18 cellular contexts compared by ENCODE assay signal in genomic region chr20:51888186-51888790, GRCh38.
DNase-seq lines count a peak whose midpoint lies in the region; ATAC-seq and TF ChIP-seq lines count a peak whose summit lies in the region.
"Had no signal": no experiment of that assay in that cellular context is flagged by ENCODE, and none has a peak within 500 bp of the region (broad histone marks: within the 10 kb centered on the region; RNA-seq: fewer than 3 reads in every experiment).

No MANE protein-coding gene starts in this region.

- no peak overlapping the region for H2AFZ ChIP-seq in H9 (ENCODE audit: low read length)

- DNase-seq in H9: no peak
- DNase-seq in NCI-H69 (lab: John Stamatoyannopoulos, UW): peak; percentile 36
- peak; percentile 42 for DNase-seq in retina
- no peak for DNase-seq in upper lobe of left lung
- DNase-seq in NCI-H2171 (lab: John Stamatoyannopoulos, UW): no peak
- no peak for DNase-seq in GM20000 (ENCODE audit: low spot score)
- DNase-seq: C1 segment of cervical spinal cord, DMS153, HCEC 1CT, Karpas-422, MG63, NCI-H1092 treated with DMSO at 0.1 percent for 48 hours, NCI-H187, NCI-H446 treated with DMSO at 0.1 percent for 48 hours, NCI-H748 treated with DMSO at 0.1 percent for 48 hours, PC-3, SJCRH30 had no signal

- WGBS in H9 (ENCODE audit: extremely low coverage, insufficient read length, low lambda C conversion rate): no CpG with 5 or more reads among the region's 11 CpGs
- WGBS in upper lobe of left lung, 2 donors: 86% methylated on average over 11 of the region's 11 CpGs

- no peak overlapping the region for H4K8ac ChIP-seq in H9 (replicated peaks; ENCODE audit: insufficient read length, low read depth, low read length)

- peak overlapping the region; percentile 59 to 90 (median 83); a peak in 6 of 7 replicates for H3K27ac Mint-ChIP-seq in H9

- no peak overlapping the region for H2BK12ac ChIP-seq in H9 (ENCODE audit: insufficient read length, low read depth, low read length)

- H3K56ac ChIP-seq in H9 (ENCODE audit: insufficient read length, low read depth, low read length): no peak overlapping the region

- no peak overlapping the region for H3K23ac ChIP-seq in H9 (ENCODE audit: insufficient read length, low read depth, low read length)

- H3K4ac ChIP-seq in H9 (ENCODE audit: low read depth, low read length): no peak overlapping the region

- H3K9me3 ChIP-seq in H9 (ENCODE audit: control insufficient read depth, low read depth, low read length) (no peaks in the 10 kb centered on the region), iPS-20b (ENCODE audit: insufficient read depth, low read depth, low read length) (no peaks in the 10 kb centered on the region), upper lobe of left lung (no peaks in the 10 kb centered on the region)
- H3K9me3 ChIP-seq: MG63, SJCRH30 had no signal

- TF ChIP-seq EP300 in upper lobe of left lung (IDR thresholded peaks at IDR 0.05): no peak

- no peak overlapping the region for H3K18ac ChIP-seq in H9 (ENCODE audit: insufficient read length, low read depth, low read length)

- no peaks in the 10 kb centered on the region for H3K36me3 Mint-ChIP-seq in H9 (ENCODE audit: insufficient read depth in 1 of 3, low read depth in 3 of 3)

- H3K4me2 ChIP-seq in H9 (ENCODE audit: insufficient read depth, insufficient read length, low read length): no peak overlapping the region

- H3K4me1 Mint-ChIP-seq in H9: peaks cover 35 to 41% of the 10 kb centered on the region in 2 experiments

- peaks cover 22% of the 10 kb centered on the region for H3K4me1 ChIP-seq in H9 (ENCODE audit: insufficient read depth, low read length)
- H3K4me1 ChIP-seq in iPS-20b (ENCODE audit: insufficient read depth, low read length): peaks cover 33% of the 10 kb centered on the region
- peaks cover 0 to 4% (median 0%) of the 10 kb centered on the region in 4 donors for H3K4me1 ChIP-seq in upper lobe of left lung
- H3K4me1 ChIP-seq: SJCRH30 had no signal

- no peak overlapping the region for H2BK5ac ChIP-seq in H9 (ENCODE audit: insufficient read length, low read length)

- H3K14ac ChIP-seq in H9 (ENCODE audit: insufficient read depth, low read length): no peak overlapping the region

- peaks cover 2% of the 10 kb centered on the region for H3K23me2 ChIP-seq in H9 (ENCODE audit: insufficient read length, low read depth, low read length, poor library complexity, severe bottlenecking)

- H3K27ac ChIP-seq in H9 (ENCODE audit: insufficient read length, low read depth, low read length): no peak overlapping the region
- no peak overlapping the region for H3K27ac ChIP-seq in iPS-20b (ENCODE audit: low read length)
- H3K27ac ChIP-seq in upper lobe of left lung: no peak overlapping the region
- H3K27ac ChIP-seq: SJCRH30 had no signal

- no peak for ATAC-seq in upper lobe of left lung (ENCODE audit: low FRiP score in 2 of 2)
- ATAC-seq: PC-3 had no signal

- TF ChIP-seq CTCF in H9 (conservative IDR thresholded peaks at IDR 0.05): no peak
- no peak for TF ChIP-seq CTCF in upper lobe of left lung (IDR thresholded peaks at IDR 0.05)
- no peak for TF ChIP-seq CTCF in GM20000 (IDR thresholded peaks at IDR 0.05; ENCODE audit: extremely low read depth, missing control alignments)

- no peak overlapping the region for H2BK20ac ChIP-seq in H9 (ENCODE audit: low read depth, low read length, poor library complexity, severe bottlenecking)

- H3K27me3 ChIP-seq in H9 (ENCODE audit: insufficient read depth, low read length) (no peaks in the 10 kb centered on the region), iPS-20b (ENCODE audit: insufficient read depth, low read length) (no peaks in the 10 kb centered on the region), upper lobe of left lung (no peaks in the 10 kb centered on the region)
- H3K27me3 ChIP-seq: MG63 had no signal

- no peak overlapping the region for H2BK120ac ChIP-seq in H9 (ENCODE audit: low read depth, low read length, poor library complexity, severe bottlenecking)

- no peak overlapping the region for H3K9ac ChIP-seq in H9 (ENCODE audit: extremely low read depth, insufficient read length, low read length)
- H3K9ac ChIP-seq in iPS-20b (ENCODE audit: low read depth, low read length): peak overlapping the region; percentile 17; the same call in 1 of the 2 replicates

- no peaks in the 10 kb centered on the region for H3K27me3 Mint-ChIP-seq in H9 (ENCODE audit: low read depth)

- no peak for TF ChIP-seq POLR2A in upper lobe of left lung (IDR thresholded peaks at IDR 0.05)

- H3K4me3 Mint-ChIP-seq in H9: peak overlapping the region; percentile 24 to 29; a peak in 4 of 5 replicates

- no peaks in the 10 kb centered on the region for H3K79me1 ChIP-seq in H9 (ENCODE audit: insufficient read depth, low read depth, low read length, poor library complexity, severe bottlenecking)

- H4K20me1 ChIP-seq in H9 (ENCODE audit: control insufficient read depth, insufficient read depth, insufficient read length): no peaks in the 10 kb centered on the region

- H3K79me2 ChIP-seq in H9 (ENCODE audit: insufficient read depth, low read length): no peaks in the 10 kb centered on the region

- H3K36me3 ChIP-seq in iPS-20b (ENCODE audit: insufficient read depth, low read depth, low read length) (no peaks in the 10 kb centered on the region), upper lobe of left lung (no peaks in the 10 kb centered on the region)
- H3K36me3 ChIP-seq: MG63, SJCRH30 had no signal

- no peaks in the 10 kb centered on the region; a peak in 1 of 5 replicates for H3K9me3 Mint-ChIP-seq in H9

- H3K4me3 ChIP-seq in iPS-20b (ENCODE audit: low read length) (0 out of 2 replicates have a peak overlapping the region, but pooled peaks have one; percentile 11), upper lobe of left lung (no peak overlapping the region)
- H3K4me3 ChIP-seq: MG63, SJCRH30 had no signal

- no peak overlapping the region for H4K91ac ChIP-seq in H9 (ENCODE audit: insufficient read length, low read depth, low read length)

- no peak overlapping the region for H2AK5ac ChIP-seq in H9 (ENCODE audit: insufficient read length, low read length)

- H2BK15ac ChIP-seq in H9 (ENCODE audit: low read depth, low read length): no peak overlapping the region

- H4K5ac ChIP-seq in H9 (ENCODE audit: insufficient read length, low read depth, low read length): no peak overlapping the region

- no peak overlapping the region for H3T11ph ChIP-seq in H9 (ENCODE audit: low read length)

Comparison
In these comparisons a context has a peak if more than half of its experiments do, and no peak if none do; other contexts are left out.
1. DNase-seq: peak in NCI-H69 (single experiment) and retina (single experiment); none in H9 (single experiment), upper lobe of left lung (0 of 2), NCI-H2171 (single experiment) and GM20000 (single experiment).